Comparison of ENCODE assay signal across 4 cellular contexts in genomic region chr19:54224619-54225018, GRCh38. TPM values are rescaled to one million over a fixed set of nuclear protein-coding genes. Genes with fewer than 3 reads are reported as not detected.
"Had no signal": no experiment of that assay in that cellular context is flagged by ENCODE, and none has a peak within 500 bp of the region (broad histone marks: within the 10 kb centered on the region; RNA-seq: fewer than 3 reads in every experiment).

No MANE protein-coding gene starts in this region.

RNA-seq across cellular contexts. Expression of gene LILRB3, which starts 1.8 kb away (rescaled TPM):
- total RNA-seq: LHCN-M2, M059J, MCF 10A, NCI-H460 had no signal

RNA-seq across cellular contexts. Expression of gene LILRA6, which starts 18.0 kb away (rescaled TPM):
- total RNA-seq: LHCN-M2, M059J, MCF 10A, NCI-H460 had no signal

RNA-seq across cellular contexts. Expression of gene LILRB5, which starts 32.5 kb away (rescaled TPM):
- total RNA-seq: LHCN-M2, M059J, MCF 10A, NCI-H460 had no signal
